ENCODE assay signal across 1 cellular context in genomic region chr12:89657090-89657489, GRCh38.
TF ChIP-seq lines count a peak whose summit lies in the region.

No MANE protein-coding gene starts in this region.

TF ChIP-seq in GM12878, 131 proteins besides CTCF, POLR2A, EP300 and RAD21:
- TF ChIP-seq FOXM1 (IDR thresholded peaks at IDR 0.05; ENCODE audit: low read depth, low read length) (no peak), ZNF24 (IDR thresholded peaks at IDR 0.05) (no peak), TCF12 (IDR thresholded peaks at IDR 0.05; ENCODE audit: low read depth, low read length) (no peak), RCOR1 (conservative IDR thresholded peaks at IDR 0.05; ENCODE audit: low read depth, low read length) (no peak), MEF2A (IDR thresholded peaks at IDR 0.05; ENCODE audit: insufficient read depth, low read depth, low read length) (no peak), SUZ12 (IDR thresholded peaks at IDR 0.05; ENCODE audit: unreplicated experiment) (no peak), PRDM15 (CRISPR knock-in tag; IDR thresholded peaks at IDR 0.05) (no peak), RFX5 (IDR thresholded peaks at IDR 0.05; ENCODE audit: low read depth, low read length) (no peak), CHD2 (IDR thresholded peaks at IDR 0.05; ENCODE audit: borderline replicate concordance, low read depth, low read length) (no peak)
TF ChIP-seq in GM12878: peak in this region for 0.
